ENCODE assay signal across 14 cellular contexts in genomic region chr1:155760751-155761475, GRCh38.
"Had no signal": no experiment of that assay in that cellular context is flagged by ENCODE, and none has a peak within 500 bp of the region (broad histone marks: within the 10 kb centered on the region; RNA-seq: fewer than 3 reads in every experiment).

No MANE protein-coding gene starts in this region.

- H3K27ac Mint-ChIP-seq: activated CD8-positive, alpha-beta T cell treated with anti-CD3 and anti-CD28 coated beads for 36 hours; activated naive CD8-positive, alpha-beta T cell treated with anti-CD3 and anti-CD28 coated beads, Interleukin-2, amount 10 ng/mL, durations not matched to agents 7 days and 5 days; T-helper 2 cell treated with Interferon-gamma antibody and Interleukin-4, amounts not matched to agents 5 μg/mL and 100 μg/mL, for 36 hours had no signal

- FAIRE-seq: urothelium cell line had no signal

- H3K4me3 Mint-ChIP-seq: activated B cell treated with CpG ODN at 0.5 μM for 24 hours; activated CD8-positive, alpha-beta T cell treated with anti-CD3 and anti-CD28 coated beads for 36 hours; activated naive CD8-positive, alpha-beta T cell treated with anti-CD3 and anti-CD28 coated beads, Interleukin-2, amount 10 ng/mL, durations not matched to agents 7 days and 5 days; endodermal cell; T-helper 2 cell treated with Interferon-gamma antibody and Interleukin-4, amounts not matched to agents 5 μg/mL and 100 μg/mL, for 36 hours had no signal

- H3K27me3 Mint-ChIP-seq: activated B cell treated with CpG ODN at 0.5 μM for 24 hours; activated CD8-positive, alpha-beta T cell treated with anti-CD3 and anti-CD28 coated beads for 36 hours; activated naive CD8-positive, alpha-beta T cell treated with anti-CD3 and anti-CD28 coated beads, Interleukin-2, amount 10 ng/mL, durations not matched to agents 7 days and 5 days had no signal

- DNase-seq: activated B cell treated with CpG ODN at 0.5 μM for 24 hours; activated CD4-positive, alpha-beta T cell treated with anti-CD3 and anti-CD28 coated beads for 48 hours; activated CD8-positive, alpha-beta memory T cell treated with anti-CD3 and anti-CD28 coated beads, Interleukin-2, amount 50 U/mL, for 4 hours; activated CD8-positive, alpha-beta T cell treated with anti-CD3 and anti-CD28 coated beads for 36 hours; activated gamma-delta T cell treated with Interleukin-2 at 50 U/mL for 16 hours; activated naive CD8-positive, alpha-beta T cell treated with anti-CD3 and anti-CD28 coated beads, Interleukin-2, amount 10 ng/mL, durations not matched to agents 7 days and 5 days; aorta; endodermal cell; islet precursor cell; ovary had no signal

- ATAC-seq: activated CD8-positive, alpha-beta T cell treated with anti-CD3 and anti-CD28 coated beads for 36 hours; left lobe of liver; sciatic nerve had no signal

- H3K36me3 ChIP-seq: ovary had no signal

- H3K9me3 Mint-ChIP-seq: activated B cell treated with CpG ODN at 0.5 μM for 24 hours; activated CD8-positive, alpha-beta T cell treated with anti-CD3 and anti-CD28 coated beads for 36 hours; activated naive CD8-positive, alpha-beta T cell treated with anti-CD3 and anti-CD28 coated beads, Interleukin-2, amount 10 ng/mL, durations not matched to agents 7 days and 5 days; endodermal cell; T-helper 2 cell treated with Interferon-gamma antibody and Interleukin-4, amounts not matched to agents 5 μg/mL and 100 μg/mL, for 36 hours had no signal

- H3K9me3 ChIP-seq: ovary had no signal

- H3K4me3 ChIP-seq: ovary had no signal

- H3K4me1 Mint-ChIP-seq: activated naive CD8-positive, alpha-beta T cell treated with anti-CD3 and anti-CD28 coated beads, Interleukin-2, amount 10 ng/mL, durations not matched to agents 7 days and 5 days; endodermal cell had no signal

- H3K27me3 ChIP-seq: ovary had no signal

- H3K27ac ChIP-seq: ovary had no signal
